8 cellular contexts compared by ENCODE assay signal in the genomic region with DNA sequence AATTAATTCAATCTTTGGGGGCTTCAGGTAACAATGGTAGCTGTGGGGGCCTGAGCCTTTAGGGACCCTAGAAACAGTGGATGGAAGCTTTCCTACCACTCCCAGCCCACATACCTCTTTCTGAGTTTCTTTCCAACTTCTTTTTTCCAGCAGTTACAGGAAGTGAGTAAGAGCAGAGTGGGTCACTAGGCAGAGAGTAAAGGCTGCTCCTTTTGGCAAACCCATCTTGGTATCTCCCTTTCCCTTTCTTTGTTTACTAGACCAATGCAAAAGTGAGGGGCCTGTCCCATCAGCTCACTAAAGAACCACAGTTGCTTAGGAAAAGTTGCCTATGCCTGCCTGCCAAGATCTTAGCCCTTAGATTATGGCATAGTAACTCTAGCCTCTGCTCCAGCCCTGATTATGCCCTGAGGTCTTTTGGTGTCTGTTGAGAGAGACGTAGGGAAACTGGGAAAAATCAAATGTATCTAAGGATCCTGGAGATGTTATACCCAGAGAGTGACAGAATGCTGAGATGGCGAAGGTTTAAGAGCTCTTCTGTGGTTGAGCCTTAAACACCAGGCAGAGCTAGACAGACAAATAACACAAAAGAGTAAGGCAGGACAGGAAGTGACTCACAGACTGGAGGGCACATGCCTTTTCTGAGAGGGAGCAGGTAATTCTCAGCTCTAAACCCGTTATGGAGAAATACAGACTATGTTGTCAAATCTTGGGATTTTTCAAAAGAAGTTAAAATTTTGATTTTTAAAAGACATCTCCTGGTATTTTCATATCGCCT. TPM values are rescaled to one million over a fixed set of nuclear protein-coding genes. Genes with fewer than 3 reads are reported as not detected.
DNase-seq lines count a peak whose midpoint lies in the region; ATAC-seq and TF ChIP-seq lines count a peak whose summit lies in the region.

No MANE protein-coding gene starts in this region.

- no peak overlapping the region for H3K4me2 ChIP-seq in OCI-LY7 (ENCODE audit: low read length)

- H3K4me3 Mint-ChIP-seq in activated T-cell treated with anti-CD3 and anti-CD28 coated beads, Interleukin-2, amount 50 U/mL, for 72 hours: peak overlapping the region; percentile 31 to 33
- H3K4me3 Mint-ChIP-seq in stimulated activated memory B cell treated with anti-CD40 and anti-IgM and Interleukin-4, amounts not matched to agents 10 μg/mL and 1 μg/mL and 100 μg/mL, for 72 hours: no peak overlapping the region

- DNase-seq in activated T-cell treated with anti-CD3 and anti-CD28 coated beads, Interleukin-2, amount 50 U/mL, for 72 hours: peak; percentile 8 to 24
- DNase-seq in activated T-cell treated with anti-CD3 and anti-CD28 coated beads for 4 hours (no peak), OCI-LY7 (ENCODE audit: low spot score) (peak; percentile 22), NCI-H82 treated with DMSO at 0.1 percent for 48 hours (lab: John Stamatoyannopoulos, UW; ENCODE audit: unreplicated experiment) (no peak), NCI-H1105 treated with DMSO at 0.1 percent for 48 hours (lab: John Stamatoyannopoulos, UW) (no peak), Ammon's horn (ENCODE audit: low spot score) (no peak)
- peak; percentile 14 for DNase-seq in effector CD4-positive, alpha-beta T cell

- TF ChIP-seq CTCF in OCI-LY7 (conservative IDR thresholded peaks at IDR 0.05; ENCODE audit: low read length): no peak

- no peaks in the 10 kb centered on the region for H3K9me3 ChIP-seq in OCI-LY7 (ENCODE audit: low read length)

- ATAC-seq in activated T-cell treated with anti-CD3 and anti-CD28 coated beads, Interleukin-2, amount 50 U/mL, for 72 hours (replicated peaks in 1 of 2): peak; percentile 87 to 88
- peak; percentile 49 for ATAC-seq in stimulated activated memory B cell treated with anti-CD40 and anti-IgM and Interleukin-4, amounts not matched to agents 10 μg/mL and 1 μg/mL and 100 μg/mL, for 72 hours

- peaks cover 26% of the 10 kb centered on the region for H3K4me1 Mint-ChIP-seq in activated T-cell treated with anti-CD3 and anti-CD28 coated beads, Interleukin-2, amount 50 U/mL, for 72 hours (ENCODE audit: low read depth)
- H3K4me1 Mint-ChIP-seq in stimulated activated memory B cell treated with anti-CD40 and anti-IgM and Interleukin-4, amounts not matched to agents 10 μg/mL and 1 μg/mL and 100 μg/mL, for 72 hours: no peaks in the 10 kb centered on the region

- no peaks in the 10 kb centered on the region for H3K9me3 Mint-ChIP-seq in activated T-cell treated with anti-CD3 and anti-CD28 coated beads, Interleukin-2, amount 50 U/mL, for 72 hours
- H3K9me3 Mint-ChIP-seq in stimulated activated memory B cell treated with anti-CD40 and anti-IgM and Interleukin-4, amounts not matched to agents 10 μg/mL and 1 μg/mL and 100 μg/mL, for 72 hours: no peaks in the 10 kb centered on the region

- H3K36me3 ChIP-seq in OCI-LY7 (ENCODE audit: insufficient read depth, low read length): no peaks in the 10 kb centered on the region

- H3K27me3 Mint-ChIP-seq in activated T-cell treated with anti-CD3 and anti-CD28 coated beads, Interleukin-2, amount 50 U/mL, for 72 hours (ENCODE audit: low read depth): peaks cover 39% of the 10 kb centered on the region
- peaks cover 40% of the 10 kb centered on the region for H3K27me3 Mint-ChIP-seq in stimulated activated memory B cell treated with anti-CD40 and anti-IgM and Interleukin-4, amounts not matched to agents 10 μg/mL and 1 μg/mL and 100 μg/mL, for 72 hours

- CTCF ChIA-PET in OCI-LY7 (lab: Charles Lee; ENCODE audit: unreplicated experiment): no interaction called here

- no peaks in the 10 kb centered on the region for H3K9me2 ChIP-seq in OCI-LY7 (ENCODE audit: insufficient read depth, low read length)

- no peaks in the 10 kb centered on the region for H3K36me3 Mint-ChIP-seq in activated T-cell treated with anti-CD3 and anti-CD28 coated beads, Interleukin-2, amount 50 U/mL, for 72 hours (ENCODE audit: insufficient read depth in 2 of 2)
- no peaks in the 10 kb centered on the region for H3K36me3 Mint-ChIP-seq in stimulated activated memory B cell treated with anti-CD40 and anti-IgM and Interleukin-4, amounts not matched to agents 10 μg/mL and 1 μg/mL and 100 μg/mL, for 72 hours

- H3K4me1 ChIP-seq in OCI-LY7 (ENCODE audit: insufficient read depth, low read length, poor library complexity, severe bottlenecking): peaks cover 15% of the 10 kb centered on the region

- H3K27ac Mint-ChIP-seq in activated T-cell treated with anti-CD3 and anti-CD28 coated beads, Interleukin-2, amount 50 U/mL, for 72 hours: peak overlapping the region; percentile 13
- no peak overlapping the region for H3K27ac Mint-ChIP-seq in stimulated activated memory B cell treated with anti-CD40 and anti-IgM and Interleukin-4, amounts not matched to agents 10 μg/mL and 1 μg/mL and 100 μg/mL, for 72 hours

- H3K4me3 ChIP-seq in OCI-LY7 (ENCODE audit: low read depth, low read length, poor library complexity, severe bottlenecking): no peak overlapping the region

- POLR2A ChIA-PET in OCI-LY7 (lab: Charles Lee): interaction anchor here (0.6 to 1.3 kb wide), 8 partner anchors 19 to 369 kb away, joined by 3 to 8 read pairs (median 4); no protein-coding TSS in a partner anchor

- H2AFZ ChIP-seq in OCI-LY7 (ENCODE audit: low read length): peak overlapping the region; percentile 70; the same call in 1 of the 2 replicates

- intact Hi-C loops in OCI-LY7 (cut with micrococcal nuclease; ENCODE audit: unreplicated experiment): no loop called here

- H3K27ac ChIP-seq in OCI-LY7 (ENCODE audit: low read depth, low read length, poor library complexity, severe bottlenecking): no peak overlapping the region

- no TSS peak for BruUV-seq in OCI-LY7 (replicated peaks; lab: Mats Ljungman, UMichigan)

- H4K20me1 ChIP-seq in OCI-LY7 (ENCODE audit: insufficient read depth, low read length): no peaks in the 10 kb centered on the region

- no peaks in the 10 kb centered on the region for H3K79me2 ChIP-seq in OCI-LY7 (ENCODE audit: insufficient read depth, low read depth, low read length)

RNA-seq across cellular contexts. Expression of a gene that starts 7.7 kb away (rescaled TPM):
- not detected for total RNA-seq in activated T-cell treated with anti-CD3 and anti-CD28 coated beads, Interleukin-2, amount 50 U/mL, for 72 hours
- total RNA-seq in OCI-LY7 (2014; rRNA removed; shearing (Covaris generic)): not detected in 2 replicates
- total RNA-seq in OCI-LY7 (2022): 0.17 TPM in 1 of 2 replicates, not detected in the other

RNA-seq across cellular contexts. Expression of a gene that starts 31.3 kb away (rescaled TPM):
- total RNA-seq in activated T-cell treated with anti-CD3 and anti-CD28 coated beads, Interleukin-2, amount 50 U/mL, for 72 hours: 10 to 100 TPM; 17.5 to 23.2 TPM
- total RNA-seq in OCI-LY7 (2014; rRNA removed; shearing (Covaris generic)): 22.5 and 26.4 TPM in 2 replicates
- total RNA-seq in OCI-LY7 (2022): 25.6 and 29.5 TPM in 2 replicates

RNA-seq across cellular contexts. Expression of a gene that starts 31.4 kb away (rescaled TPM):
- 10 to 100 TPM; 39.2 to 53.9 TPM for total RNA-seq in activated T-cell treated with anti-CD3 and anti-CD28 coated beads, Interleukin-2, amount 50 U/mL, for 72 hours
- 43.7 and 46.3 TPM in 2 replicates for total RNA-seq in OCI-LY7 (2014; rRNA removed; shearing (Covaris generic))
- total RNA-seq in OCI-LY7 (2022): 58.2 and 59.4 TPM in 2 replicates

Comparison
In these comparisons a context has a peak if more than half of its experiments do, and no peak if none do; other contexts are left out.
1. DNase-seq: peak in activated T-cell treated with anti-CD3 and anti-CD28 coated beads, Interleukin-2, amount 50 U/mL, for 72 hours (2 of 2), OCI-LY7 (single experiment) and effector CD4-positive, alpha-beta T cell (single experiment); none in activated T-cell treated with anti-CD3 and anti-CD28 coated beads for 4 hours (single experiment), NCI-H82 treated with DMSO at 0.1 percent for 48 hours (single experiment), NCI-H1105 treated with DMSO at 0.1 percent for 48 hours (single experiment) and Ammon's horn (single experiment).